ENCODE assay signal across 16 cellular contexts in genomic region chr2:69133898-69134297, GRCh38.
DNase-seq lines count a peak whose midpoint lies in the region; ATAC-seq and TF ChIP-seq lines count a peak whose summit lies in the region.
"Had no signal": no experiment of that assay in that cellular context is flagged by ENCODE, and none has a peak within 500 bp of the region (broad histone marks: within the 10 kb centered on the region; RNA-seq: fewer than 3 reads in every experiment).

No MANE protein-coding gene starts in this region.

- POLR2A ChIA-PET in SK-N-SH (lab: Yijun Ruan, JAX), result no interaction called here

- WGBS in SK-N-SH (ENCODE audit: low lambda C conversion rate), result 96% methylated on average over 3 of the region's 3 CpGs
- 82 to 85% methylated on average over 3 of the region's 3 CpGs for WGBS in aorta, 2 donors

- H4K20me1 ChIP-seq in SK-N-SH (ENCODE audit: insufficient read depth) (no peaks in the 10 kb centered on the region), osteoblast (ENCODE audit: insufficient read depth, low read length) (no peaks in the 10 kb centered on the region)
- H4K20me1 ChIP-seq: BLaER1 treated with 17β-estradiol and CSF1 and Interleukin-3, amounts not matched to agents 10 nM and 100 nM had no signal

- H3F3A ChIP-seq in SK-N-SH (replicated peaks; ENCODE audit: insufficient read depth), result peaks cover 45% of the 10 kb centered on the region

- H3K4me1 ChIP-seq in SK-N-SH (ENCODE audit: control insufficient read depth in 1 of 2, insufficient read depth in 2 of 2, low read depth in 1 of 2, low read length in 1 of 2) (peaks cover 0 to 9% of the 10 kb centered on the region in 2 experiments; a peak in 2 of 4 replicates), ascending aorta (peaks cover 4 to 21% of the 10 kb centered on the region in 2 donors), osteoblast (ENCODE audit: insufficient read depth, low read length) (peaks cover 62% of the 10 kb centered on the region), aorta (ENCODE audit: control insufficient read depth in 1 of 2, insufficient read depth in 2 of 2, low read length in 2 of 2) (peaks cover 0 to 3% of the 10 kb centered on the region in 2 donors)
- H3K4me1 ChIP-seq: BLaER1 treated with 17β-estradiol and CSF1 and Interleukin-3, amounts not matched to agents 10 nM and 100 nM had no signal

- no peak overlapping the region for H3K27ac ChIP-seq in SK-N-SH (ENCODE audit: low read depth in 2 of 2, low read length in 1 of 2)
- H3K27ac ChIP-seq in ascending aorta, result peak overlapping the region; percentile 60 to 66
- H3K27ac ChIP-seq in osteoblast (ENCODE audit: low read depth, low read length), result peak overlapping the region; percentile 84
- H3K27ac ChIP-seq in aorta (ENCODE audit: low read depth in 1 of 2, low read length in 2 of 2), result peak overlapping the region; percentile 7 to 25
- H3K27ac ChIP-seq: 22Rv1; BLaER1 treated with 17β-estradiol and CSF1 and Interleukin-3, amounts not matched to agents 10 nM and 100 nM had no signal

- H2AFZ ChIP-seq in SK-N-SH (ENCODE audit: low read depth) (no peak overlapping the region), osteoblast (ENCODE audit: low read length) (no peak overlapping the region)

- TF ChIP-seq CTCF in SK-N-SH (IDR thresholded peaks at IDR 0.05), result no peak
- TF ChIP-seq CTCF in ascending aorta (IDR thresholded peaks at IDR 0.05), result no peak
- TF ChIP-seq CTCF in osteoblast (IDR thresholded peaks at IDR 0.05; ENCODE audit: extremely low read depth, low read depth, low read length), result no peak

- no peaks in the 10 kb centered on the region for H3K9me2 ChIP-seq in SK-N-SH

- H3K9me3 ChIP-seq in SK-N-SH (no peaks in the 10 kb centered on the region), ascending aorta (no peaks in the 10 kb centered on the region), osteoblast (ENCODE audit: low read depth, low read length) (no peaks in the 10 kb centered on the region), aorta (ENCODE audit: control insufficient read depth, low read length) (no peaks in the 10 kb centered on the region)
- H3K9me3 ChIP-seq: BLaER1 treated with 17β-estradiol and CSF1 and Interleukin-3, amounts not matched to agents 10 nM and 100 nM had no signal

- DNase-seq in SK-N-SH, result no peak
- no peak for DNase-seq in ascending aorta (ENCODE audit: low spot score in 2 of 2)
- no peak for DNase-seq in osteoblast (ENCODE audit: insufficient read length, low spot score, missing footprints)
- no peak for DNase-seq in aorta
- DNase-seq in hippocampal formation (lab: John Stamatoyannopoulos, UW), result no peak
- no peak for DNase-seq in activated effector memory CD4-positive, alpha-beta T cell treated with anti-CD3 and anti-CD28 coated beads, Interleukin-2, amount 50 U/mL, for 16 hours
- DNase-seq: CD8-positive, alpha-beta memory T cell; COR-L47; DMS 273 treated with DMSO at 0.1 percent for 48 hours; DND-41; EL; H9 had no signal

- H3K79me2 ChIP-seq in SK-N-SH (ENCODE audit: insufficient read depth) (no peaks in the 10 kb centered on the region), osteoblast (ENCODE audit: insufficient read depth, low read length) (no peaks in the 10 kb centered on the region)

- H3K27me3 ChIP-seq in SK-N-SH (ENCODE audit: insufficient read depth), result no peaks in the 10 kb centered on the region
- no peaks in the 10 kb centered on the region for H3K27me3 ChIP-seq in ascending aorta
- no peaks in the 10 kb centered on the region for H3K27me3 ChIP-seq in osteoblast (ENCODE audit: insufficient read depth, low read length)
- H3K27me3 ChIP-seq in aorta (ENCODE audit: control insufficient read depth in 1 of 2, insufficient read depth in 2 of 2, low read length in 1 of 2), result no peaks in the 10 kb centered on the region
- H3K27me3 ChIP-seq: BLaER1 treated with 17β-estradiol and CSF1 and Interleukin-3, amounts not matched to agents 10 nM and 100 nM had no signal

- no peak overlapping the region for H3K4me3 ChIP-seq in SK-N-SH (ENCODE audit: low read depth in 2 of 2, low read length in 1 of 2)
- no peak overlapping the region for H3K4me3 ChIP-seq in ascending aorta
- H3K4me3 ChIP-seq in osteoblast (ENCODE audit: insufficient read depth, low read length), result no peak overlapping the region
- H3K4me3 ChIP-seq in aorta (ENCODE audit: low read length in 2 of 2), result no peak overlapping the region
- H3K4me3 ChIP-seq: BLaER1 treated with 17β-estradiol and CSF1 and Interleukin-3, amounts not matched to agents 10 nM and 100 nM had no signal

- H3K9ac ChIP-seq in SK-N-SH, result no peak overlapping the region
- H3K9ac ChIP-seq: BLaER1 treated with 17β-estradiol and CSF1 and Interleukin-3, amounts not matched to agents 10 nM and 100 nM had no signal

- CTCF ChIA-PET in SK-N-SH (lab: Yijun Ruan, JAX), result no interaction called here

- intact Hi-C loops in ascending aorta (cut with DNase I), result no loop called here
- intact Hi-C loops in aorta (cut with DNase I), result no loop called here

- H3K4me2 ChIP-seq in SK-N-SH (no peak overlapping the region), osteoblast (ENCODE audit: insufficient read depth, low read length) (no peak overlapping the region)
- H3K4me2 ChIP-seq: BLaER1 treated with 17β-estradiol and CSF1 and Interleukin-3, amounts not matched to agents 10 nM and 100 nM had no signal

- ATAC-seq in SK-N-SH treated with all-trans-retinoic acid at 6 μM for 48 hours (no peak), aorta (ENCODE audit: low FRiP score) (no peak), GM18502 (IDR thresholded peaks at IDR 0.05; ENCODE audit: poor library complexity, unreplicated experiment) (no peak)

- TF ChIP-seq RAD21 in SK-N-SH (IDR thresholded peaks at IDR 0.05; ENCODE audit: low read length), result no peak

- no peak for TF ChIP-seq EP300 in SK-N-SH (IDR thresholded peaks at IDR 0.05; ENCODE audit: borderline replicate concordance in 1 of 2, low read depth in 1 of 2, low read length in 1 of 2)

- peaks cover 49 to 58% of the 10 kb centered on the region in 2 experiments for H3K36me3 ChIP-seq in SK-N-SH (replicated peaks in 1 of 2; ENCODE audit: control insufficient read depth in 1 of 2, insufficient read depth in 2 of 2, low read length in 1 of 2)
- peaks cover 14 to 22% of the 10 kb centered on the region in 2 donors for H3K36me3 ChIP-seq in ascending aorta
- peaks cover 11% of the 10 kb centered on the region for H3K36me3 ChIP-seq in osteoblast (ENCODE audit: insufficient read depth, low read length)
- H3K36me3 ChIP-seq in aorta (ENCODE audit: control insufficient read depth in 1 of 2, insufficient read depth in 2 of 2, low read length in 1 of 2), result peaks cover 0 to 3% of the 10 kb centered on the region in 2 donors
- H3K36me3 ChIP-seq: BLaER1 treated with 17β-estradiol and CSF1 and Interleukin-3, amounts not matched to agents 10 nM and 100 nM had no signal

TF ChIP-seq in SK-N-SH treated with all-trans-retinoic acid at 6 μM for 48 hours, 23 proteins besides CTCF, POLR2A, EP300 and RAD21:
- TF ChIP-seq ZNF70 (CRISPR knock-in tag; IDR thresholded peaks at IDR 0.05), result peak; percentile 98
- no peak for TF ChIP-seq ZC3H10 (CRISPR knock-in tag; IDR thresholded peaks at IDR 0.05)

TF ChIP-seq in SK-N-SH, 30 proteins besides CTCF, POLR2A, EP300 and RAD21 (continues in another document):
- TF ChIP-seq REST (IDR thresholded peaks at IDR 0.05; ENCODE audit: low read depth, low read length) (no peak), SIN3A (IDR thresholded peaks at IDR 0.05; ENCODE audit: borderline replicate concordance, low read depth, low read length) (no peak), MXI1 (IDR thresholded peaks at IDR 0.05; ENCODE audit: low read depth, low read length) (no peak), NRF1 (IDR thresholded peaks at IDR 0.05; ENCODE audit: low read depth, low read length) (no peak), IRF3 (IDR thresholded peaks at IDR 0.05; ENCODE audit: low read depth, low read length) (no peak), JUND (IDR thresholded peaks at IDR 0.05) (no peak)
- TF ChIP-seq, protein P1, sequence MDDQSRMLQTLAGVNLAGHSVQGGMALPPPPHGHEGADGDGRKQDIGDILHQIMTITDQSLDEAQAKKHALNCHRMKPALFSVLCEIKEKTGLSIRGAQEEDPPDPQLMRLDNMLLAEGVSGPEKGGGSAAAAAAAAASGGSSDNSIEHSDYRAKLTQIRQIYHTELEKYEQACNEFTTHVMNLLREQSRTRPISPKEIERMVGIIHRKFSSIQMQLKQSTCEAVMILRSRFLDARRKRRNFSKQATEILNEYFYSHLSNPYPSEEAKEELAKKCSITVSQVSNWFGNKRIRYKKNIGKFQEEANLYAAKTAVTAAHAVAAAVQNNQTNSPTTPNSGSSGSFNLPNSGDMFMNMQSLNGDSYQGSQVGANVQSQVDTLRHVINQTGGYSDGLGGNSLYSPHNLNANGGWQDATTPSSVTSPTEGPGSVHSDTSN (IDR thresholded peaks at IDR 0.05), result no peak

Comparison
In these comparisons a context has a peak if more than half of its experiments do, and no peak if none do; other contexts are left out.
1. H3K27ac ChIP-seq: peak in ascending aorta (2 of 2), osteoblast (single experiment) and aorta (2 of 2); none in SK-N-SH (0 of 2).